1 cellular context compared by ENCODE assay signal in genomic region chr7:156192921-156193320, GRCh38.
TF ChIP-seq lines count a peak whose summit lies in the region.

No MANE protein-coding gene starts in this region.

TF ChIP-seq in HCT116, 20 proteins besides CTCF, POLR2A, EP300 and RAD21:
- no peak for TF ChIP-seq TCF7L2 (IDR thresholded peaks at IDR 0.05; ENCODE audit: borderline replicate concordance, extremely low read depth, insufficient read depth, insufficient read length)
- TF ChIP-seq FOSL1 (IDR thresholded peaks at IDR 0.05; ENCODE audit: low read depth) = peak; percentile 26; the same call in 1 of the 2 replicates
TF ChIP-seq in HCT116: peak in this region for 1.
